ENCODE assay signal across 1 cellular context in genomic region chr2:227774011-227774624, GRCh38.
TF ChIP-seq lines count a peak whose summit lies in the region.

No MANE protein-coding gene starts in this region.

TF ChIP-seq in GM12878, 131 proteins besides CTCF, POLR2A, EP300 and RAD21:
- TF ChIP-seq ASH2L (IDR thresholded peaks at IDR 0.05; ENCODE audit: borderline replicate concordance, low read depth) (no peak), SMC3 (IDR thresholded peaks at IDR 0.05; ENCODE audit: borderline replicate concordance, low read length) (peak; percentile 46; the same call in 1 of the 2 replicates), DPF2 (IDR thresholded peaks at IDR 0.05) (no peak), CHD2 (IDR thresholded peaks at IDR 0.05; ENCODE audit: borderline replicate concordance, low read depth, low read length) (no peak), GABPA (IDR thresholded peaks at IDR 0.05; ENCODE audit: low read depth) (no peak), CBFB (IDR thresholded peaks at IDR 0.05; ENCODE audit: low read depth) (no peak), RUNX3 (IDR thresholded peaks at IDR 0.05; ENCODE audit: low read length) (0 out of 2 replicates have a peak, but pooled peaks have one; percentile 10), TBL1XR1 (IDR thresholded peaks at IDR 0.05; ENCODE audit: low read depth, low read length) (no peak), PRDM15 (CRISPR knock-in tag; IDR thresholded peaks at IDR 0.05) (no peak), E2F8 (IDR thresholded peaks at IDR 0.05; ENCODE audit: low read depth, partially characterized antibody) (no peak), EGR1 (IDR thresholded peaks at IDR 0.05; ENCODE audit: borderline replicate concordance in 1 of 2, low read depth in 2 of 2, low read length in 2 of 2) (no peak), PAX8 (IDR thresholded peaks at IDR 0.05) (no peak)
TF ChIP-seq in GM12878: peak in this region for 2.
